ENCODE assay signal across 37 cellular contexts in genomic region chr4:92506933-92507332, GRCh38.
"Had no signal": no experiment of that assay in that cellular context is flagged by ENCODE, and none has a peak within 500 bp of the region (broad histone marks: within the 10 kb centered on the region; RNA-seq: fewer than 3 reads in every experiment).

No MANE protein-coding gene starts in this region.

- FAIRE-seq: bronchial epithelial cell, TTC549 had no signal

- H3K36me3 Mint-ChIP-seq: activated CD8-positive, alpha-beta memory T cell treated with anti-CD3 and anti-CD28 coated beads, Interleukin-2, amount 10 ng/mL, durations not matched to agents 7 days and 5 days; activated naive CD4-positive, alpha-beta T cell treated with anti-CD3 and anti-CD28 coated beads, Interleukin-2, amount 10 ng/mL, durations not matched to agents 7 days and 5 days; activated naive CD4-positive, alpha-beta T cell treated with anti-CD3 and anti-CD28 coated beads, Interleukin-2, amount 50 U/mL, for 24 hours; activated naive CD8-positive, alpha-beta T cell; activated naive CD8-positive, alpha-beta T cell treated with anti-CD3 and anti-CD28 coated beads, Interleukin-2, amount 10 ng/mL, durations not matched to agents 7 days and 5 days; brain had no signal

- H3K9me3 ChIP-seq: ascending aorta had no signal

- H3K27ac Mint-ChIP-seq: activated CD4-positive, alpha-beta memory T cell treated with anti-CD3 and anti-CD28 coated beads, Interleukin-2, amount 10 ng/mL, durations not matched to agents 7 days and 5 days; activated CD4-positive, alpha-beta T cell treated with anti-CD3 and anti-CD28 coated beads for 36 hours; activated CD4-positive, alpha-beta T cell treated with anti-CD3 and anti-CD28 coated beads, Interleukin-2, amount 10 ng/mL, durations not matched to agents 7 days and 5 days; activated CD8-positive, alpha-beta memory T cell treated with anti-CD3 and anti-CD28 coated beads, Interleukin-2, amount 10 ng/mL, durations not matched to agents 7 days and 5 days; activated CD8-positive, alpha-beta T cell treated with anti-CD3 and anti-CD28 coated beads, Interleukin-2, amount 10 ng/mL, durations not matched to agents 7 days and 5 days; activated naive CD4-positive, alpha-beta T cell treated with anti-CD3 and anti-CD28 coated beads, Interleukin-2, amount 10 ng/mL, durations not matched to agents 7 days and 5 days; activated naive CD4-positive, alpha-beta T cell treated with anti-CD3 and anti-CD28 coated beads, Interleukin-2, amount 50 U/mL, for 24 hours; activated naive CD8-positive, alpha-beta T cell; activated naive CD8-positive, alpha-beta T cell treated with anti-CD3 and anti-CD28 coated beads, Interleukin-2, amount 10 ng/mL, durations not matched to agents 7 days and 5 days; activated naive CD8-positive, alpha-beta T cell treated with anti-CD3 and anti-CD28 coated beads, Interleukin-2, amount 50 U/mL, for 24 hours; activated T-cell treated with anti-CD3 and anti-CD28 coated beads, Interleukin-2, amount 50 U/mL, for 24 hours; activated T-helper 2 cell treated with anti-CD3 and anti-CD28 coated beads, Interferon-gamma antibody, Interleukin-2, Interleukin-4, amounts not matched to agents 10 μg/mL and 5 μg/mL and 100 μg/mL, durations not matched to agents 14 hours and 24 hours and 36 hours; brain; T-helper 1 cell treated with Interleukin-12 subunit alpha and Interleukin-12 subunit beta and Interleukin-4 antibody, amounts not matched to agents 30 μg/mL and 1 μg/mL, for 36 hours; T-helper 2 cell treated with Interferon-gamma antibody and Interleukin-4, amounts not matched to agents 5 μg/mL and 100 μg/mL, for 36 hours had no signal

- H3K27ac ChIP-seq: ascending aorta, cardiac muscle cell, VCaP had no signal

- H3K4me3 ChIP-seq: ascending aorta, cardiac muscle cell had no signal

- H3K27me3 ChIP-seq: ascending aorta, cardiac muscle cell had no signal

- ATAC-seq: activated CD4-positive, alpha-beta T cell treated with anti-CD3 and anti-CD28 coated beads for 36 hours; activated CD4-positive, CD25-positive, alpha-beta regulatory T cell treated with anti-CD3 and anti-CD28 coated beads, Interleukin-2, amount 50 U/mL, for 24 hours; activated CD8-positive, alpha-beta memory T cell treated with anti-CD3 and anti-CD28 coated beads, Interleukin-2, amount 10 ng/mL, durations not matched to agents 7 days and 5 days; activated CD8-positive, alpha-beta T cell treated with anti-CD3 and anti-CD28 coated beads, Interleukin-2, amount 10 ng/mL, durations not matched to agents 7 days and 5 days; activated naive CD8-positive, alpha-beta T cell treated with anti-CD3 and anti-CD28 coated beads, Interleukin-2, amount 50 U/mL, for 24 hours had no signal

- H3K36me3 ChIP-seq: ascending aorta, cardiac muscle cell had no signal

- H3K4me1 ChIP-seq: ascending aorta had no signal

- H3K4me3 Mint-ChIP-seq: activated CD4-positive, alpha-beta memory T cell treated with anti-CD3 and anti-CD28 coated beads, Interleukin-2, amount 10 ng/mL, durations not matched to agents 7 days and 5 days; activated CD4-positive, alpha-beta T cell treated with anti-CD3 and anti-CD28 coated beads for 36 hours; activated CD4-positive, alpha-beta T cell treated with anti-CD3 and anti-CD28 coated beads, Interleukin-2, amount 10 ng/mL, durations not matched to agents 7 days and 5 days; activated CD8-positive, alpha-beta memory T cell treated with anti-CD3 and anti-CD28 coated beads, Interleukin-2, amount 10 ng/mL, durations not matched to agents 7 days and 5 days; activated CD8-positive, alpha-beta T cell treated with anti-CD3 and anti-CD28 coated beads, Interleukin-2, amount 10 ng/mL, durations not matched to agents 7 days and 5 days; activated naive CD4-positive, alpha-beta T cell treated with anti-CD3 and anti-CD28 coated beads, Interleukin-2, amount 10 ng/mL, durations not matched to agents 7 days and 5 days; activated naive CD4-positive, alpha-beta T cell treated with anti-CD3 and anti-CD28 coated beads, Interleukin-2, amount 50 U/mL, for 24 hours; activated naive CD8-positive, alpha-beta T cell; activated naive CD8-positive, alpha-beta T cell treated with anti-CD3 and anti-CD28 coated beads, Interleukin-2, amount 10 ng/mL, durations not matched to agents 7 days and 5 days; activated naive CD8-positive, alpha-beta T cell treated with anti-CD3 and anti-CD28 coated beads, Interleukin-2, amount 50 U/mL, for 24 hours; activated T-cell treated with anti-CD3 and anti-CD28 coated beads, Interleukin-2, amount 50 U/mL, for 24 hours; brain; T-helper 1 cell treated with Interleukin-12 subunit alpha and Interleukin-12 subunit beta and Interleukin-4 antibody, amounts not matched to agents 30 μg/mL and 1 μg/mL, for 36 hours; T-helper 2 cell treated with Interferon-gamma antibody and Interleukin-4, amounts not matched to agents 5 μg/mL and 100 μg/mL, for 36 hours had no signal

- H3K4me1 Mint-ChIP-seq: activated CD4-positive, alpha-beta memory T cell treated with anti-CD3 and anti-CD28 coated beads, Interleukin-2, amount 10 ng/mL, durations not matched to agents 7 days and 5 days; activated CD4-positive, alpha-beta T cell treated with anti-CD3 and anti-CD28 coated beads for 36 hours; activated CD4-positive, alpha-beta T cell treated with anti-CD3 and anti-CD28 coated beads, Interleukin-2, amount 10 ng/mL, durations not matched to agents 7 days and 5 days; activated CD8-positive, alpha-beta memory T cell treated with anti-CD3 and anti-CD28 coated beads, Interleukin-2, amount 10 ng/mL, durations not matched to agents 7 days and 5 days; activated naive CD4-positive, alpha-beta T cell treated with anti-CD3 and anti-CD28 coated beads, Interleukin-2, amount 10 ng/mL, durations not matched to agents 7 days and 5 days; activated naive CD4-positive, alpha-beta T cell treated with anti-CD3 and anti-CD28 coated beads, Interleukin-2, amount 50 U/mL, for 24 hours; activated naive CD8-positive, alpha-beta T cell treated with anti-CD3 and anti-CD28 coated beads, Interleukin-2, amount 10 ng/mL, durations not matched to agents 7 days and 5 days; activated naive CD8-positive, alpha-beta T cell treated with anti-CD3 and anti-CD28 coated beads, Interleukin-2, amount 50 U/mL, for 24 hours had no signal

- DNase-seq: activated CD4-positive, alpha-beta memory T cell treated with anti-CD3 and anti-CD28 coated beads, Interleukin-2, amount 10 ng/mL, durations not matched to agents 7 days and 5 days; activated CD4-positive, alpha-beta T cell treated with anti-CD3 and anti-CD28 coated beads for 1 hour; activated CD4-positive, alpha-beta T cell treated with anti-CD3 and anti-CD28 coated beads for 36 hours; activated CD4-positive, alpha-beta T cell treated with anti-CD3 and anti-CD28 coated beads for 48 hours; activated CD4-positive, alpha-beta T cell treated with anti-CD3 and anti-CD28 coated beads, Interleukin-2, amount 10 ng/mL, durations not matched to agents 7 days and 5 days; activated CD4-positive, alpha-beta T cell treated with anti-CD3 and anti-CD28 coated beads, Interleukin-2, amount 50 U/mL, for 48 hours; activated CD4-positive, CD25-positive, alpha-beta regulatory T cell; activated CD8-positive, alpha-beta memory T cell treated with anti-CD3 and anti-CD28 coated beads for 24 hours; activated CD8-positive, alpha-beta memory T cell treated with anti-CD3 and anti-CD28 coated beads, Interleukin-2, amount 10 ng/mL, durations not matched to agents 7 days and 5 days; activated CD8-positive, alpha-beta memory T cell treated with anti-CD3 and anti-CD28 coated beads, Interleukin-2, amount 50 U/mL, for 48 hours; activated CD8-positive, alpha-beta T cell treated with anti-CD3 and anti-CD28 coated beads, Interleukin-2, amount 10 ng/mL, durations not matched to agents 7 days and 5 days; activated effector memory CD4-positive, alpha-beta T cell treated with Interleukin-2 at 50 U/mL for 16 hours; activated gamma-delta T cell; activated naive CD4-positive, alpha-beta T cell treated with anti-CD3 and anti-CD28 coated beads, Interleukin-2, amount 10 ng/mL, durations not matched to agents 7 days and 5 days; activated naive CD4-positive, alpha-beta T cell treated with Interleukin-2 at 50 U/mL for 16 hours; activated naive CD8-positive, alpha-beta T cell treated with anti-CD3 and anti-CD28 coated beads, Interleukin-2, amount 10 ng/mL, durations not matched to agents 7 days and 5 days; activated naive CD8-positive, alpha-beta T cell treated with anti-CD3 and anti-CD28 coated beads, Interleukin-2, amount 50 U/mL, for 24 hours; activated T-cell treated with anti-CD3 and anti-CD28 coated beads, Interleukin-2, amount 50 U/mL, for 24 hours; activated T-cell treated with anti-CD3 and anti-CD28 coated beads, Interleukin-2, amount 50 U/mL, for 48 hours; amygdala; anterior cingulate cortex; central memory CD4-positive, alpha-beta T cell; T-helper 1 cell; T-helper 2 cell; T-helper 9 cell had no signal

- H3K9me3 Mint-ChIP-seq: activated CD4-positive, alpha-beta T cell treated with anti-CD3 and anti-CD28 coated beads, Interleukin-2, amount 10 ng/mL, durations not matched to agents 7 days and 5 days; brain; T-helper 1 cell treated with Interleukin-12 subunit alpha and Interleukin-12 subunit beta and Interleukin-4 antibody, amounts not matched to agents 30 μg/mL and 1 μg/mL, for 36 hours had no signal

- H3K27me3 Mint-ChIP-seq: activated CD4-positive, alpha-beta memory T cell treated with anti-CD3 and anti-CD28 coated beads, Interleukin-2, amount 10 ng/mL, durations not matched to agents 7 days and 5 days; activated CD4-positive, alpha-beta T cell treated with anti-CD3 and anti-CD28 coated beads for 36 hours; activated CD4-positive, alpha-beta T cell treated with anti-CD3 and anti-CD28 coated beads, Interleukin-2, amount 10 ng/mL, durations not matched to agents 7 days and 5 days; activated CD8-positive, alpha-beta memory T cell treated with anti-CD3 and anti-CD28 coated beads, Interleukin-2, amount 10 ng/mL, durations not matched to agents 7 days and 5 days; activated naive CD4-positive, alpha-beta T cell treated with anti-CD3 and anti-CD28 coated beads, Interleukin-2, amount 10 ng/mL, durations not matched to agents 7 days and 5 days; activated naive CD4-positive, alpha-beta T cell treated with anti-CD3 and anti-CD28 coated beads, Interleukin-2, amount 50 U/mL, for 24 hours; activated naive CD8-positive, alpha-beta T cell; activated naive CD8-positive, alpha-beta T cell treated with anti-CD3 and anti-CD28 coated beads, Interleukin-2, amount 10 ng/mL, durations not matched to agents 7 days and 5 days; activated naive CD8-positive, alpha-beta T cell treated with anti-CD3 and anti-CD28 coated beads, Interleukin-2, amount 50 U/mL, for 24 hours; activated T-cell treated with anti-CD3 and anti-CD28 coated beads, Interleukin-2, amount 50 U/mL, for 24 hours; brain had no signal
